11 cellular contexts compared by ENCODE assay signal in genomic region chr1:11707621-11708276, GRCh38. TPM values are rescaled to one million over a fixed set of nuclear protein-coding genes. Genes with fewer than 3 reads are reported as not detected.
A peak's percentile ranks its signal among the peaks of the same experiment; 100 is the strongest.
DNase-seq lines count a peak whose midpoint lies in the region; ATAC-seq, FAIRE-seq and TF ChIP-seq lines count a peak whose summit lies in the region.
"Had no signal": no experiment of that assay in that cellular context is flagged by ENCODE, and none has a peak within 500 bp of the region (broad histone marks: within the 10 kb centered on the region; RNA-seq: fewer than 3 reads in every experiment).

No MANE protein-coding gene starts in this region.

- H3K9me3 Mint-ChIP-seq in neural crest cell: no peaks in the 10 kb centered on the region

- RAD21 ChIA-PET in GM12878 (lab: Charles Lee; ENCODE audit: unreplicated experiment): interaction anchor here (0.7 to 3.9 kb wide), 3 partner anchors 40 to 56 kb away, joined by 3 to 17 read pairs (median 4); partner anchors contain the start of gene FBXO6

- ATAC-seq in DND-41 (ENCODE audit: insufficient read depth, low read depth) (peak; percentile 39; the same call in 1 of the 3 replicates), GM12878 (peak; percentile 33), omental fat pad (ENCODE audit: low FRiP score) (no peak)

- peaks cover 7% of the 10 kb centered on the region for H3K27me3 Mint-ChIP-seq in neural crest cell (ENCODE audit: low read depth)

- WGBS in GM12878 (ENCODE audit: insufficient coverage, insufficient replicate concordance, low lambda C conversion rate, missing lambda C conversion rate): 41% methylated on average over 17 of the region's 17 CpGs

- FAIRE-seq in GM12878 (lab: Jason Lieb, UNC): no peak

- H3K4me1 Mint-ChIP-seq in neural crest cell: peaks cover 27% of the 10 kb centered on the region

- H3K4me2 ChIP-seq in DND-41 (ENCODE audit: insufficient read depth, low read length): no peak overlapping the region
- no peak overlapping the region for H3K4me2 ChIP-seq in GM12878 (ENCODE audit: control insufficient read depth, insufficient read depth)
- no peak overlapping the region for H3K4me2 ChIP-seq in MM.1S (ENCODE audit: low read depth, low read length)

- DNase-seq in DND-41: peak; percentile 38
- DNase-seq in NCI-H1694 treated with DMSO at 0.1 percent for 48 hours (lab: John Stamatoyannopoulos, UW): peak; percentile 93
- no peak for DNase-seq in GM12878 (ENCODE audit: low read depth, low spot score)
- no peak for DNase-seq in neural crest cell (ENCODE audit: low read depth, low spot score)
- DNase-seq in omental fat pad (ENCODE audit: low spot score): no peak
- DNase-seq in stimulated activated CD4-positive, alpha-beta T cell treated with anti-CD3 and anti-CD28 coated beads, Interleukin-4, amount 100 ng/mL, for 1 hour: no peak
- DNase-seq in activated CD4-positive, CD25-positive, alpha-beta regulatory T cell treated with anti-CD3 and anti-CD28 coated beads, Interleukin-2, amount 50 U/mL, for 72 hours: no peak
- DNase-seq in MM.1S: no peak
- DNase-seq: activated CD8-positive, alpha-beta memory T cell treated with anti-CD3 and anti-CD28 coated beads, Interleukin-2, amount 50 U/mL, for 4 hours; colonic mucosa had no signal

- no peak overlapping the region for H2AFZ ChIP-seq in DND-41 (ENCODE audit: low read depth, low read length)
- no peak overlapping the region for H2AFZ ChIP-seq in GM12878 (ENCODE audit: control insufficient read depth, low read depth, low read length)
- no peak overlapping the region for H2AFZ ChIP-seq in MM.1S (ENCODE audit: low read length)

- POLR2A ChIA-PET in GM12878 (lab: Charles Lee): interaction anchor here (0.5 kb wide), 2 partner anchors 21 to 44 kb away, joined by 3 to 5 read pairs; partner anchors contain the start of gene FBXO6

- H3K9me3 ChIP-seq in DND-41 (ENCODE audit: insufficient read depth, low read length, severe bottlenecking) (no peaks in the 10 kb centered on the region), GM12878 (replicated peaks; ENCODE audit: control insufficient read depth, insufficient read depth, low read length) (no peaks in the 10 kb centered on the region), MM.1S (replicated peaks; ENCODE audit: insufficient read depth, low read length) (no peaks in the 10 kb centered on the region)
- H3K9me3 ChIP-seq: colonic mucosa had no signal

- TF ChIP-seq CTCF in DND-41 (IDR thresholded peaks at IDR 0.05; ENCODE audit: borderline replicate concordance, extremely low read depth, low read length, poor library complexity, severe bottlenecking) (no peak), GM12878 (IDR thresholded peaks at IDR 0.05 in 2 of 3, conservative IDR thresholded peaks at IDR 0.05 in 1 of 3; ENCODE audit: control insufficient read depth in 2 of 3, extremely low read depth in 1 of 3, insufficient read depth in 1 of 3, low read depth in 3 of 3, low read length in 3 of 3) (no peak), neural crest cell (conservative IDR thresholded peaks at IDR 0.05) (no peak), omental fat pad (IDR thresholded peaks at IDR 0.05) (no peak), MM.1S (IDR thresholded peaks at IDR 0.05; ENCODE audit: low read length) (no peak)

- CTCF ChIA-PET in GM12878 (lab: Yijun Ruan, JAX): interaction anchor here (1.1 to 2.5 kb wide), 6 partner anchors 12 to 670 kb away, joined by 3 to 8 read pairs (median 3); no protein-coding TSS in a partner anchor

- H3K79me2 ChIP-seq in DND-41 (ENCODE audit: insufficient read depth, low read length) (no peaks in the 10 kb centered on the region), GM12878 (ENCODE audit: control insufficient read depth, insufficient read depth, low read length) (no peaks in the 10 kb centered on the region), MM.1S (ENCODE audit: low read length) (no peaks in the 10 kb centered on the region)

- H3K9ac ChIP-seq in DND-41 (ENCODE audit: low read depth, low read length) (no peak overlapping the region), GM12878 (ENCODE audit: control insufficient read depth, insufficient read depth, low read length) (no peak overlapping the region), MM.1S (ENCODE audit: low read length) (no peak overlapping the region)

- H3K27me3 ChIP-seq in DND-41 (ENCODE audit: insufficient read depth, low read length, poor library complexity) (no peaks in the 10 kb centered on the region), GM12878 (replicated peaks in 1 of 2; ENCODE audit: control insufficient read depth in 2 of 2, insufficient read depth in 2 of 2, low read length in 1 of 2) (peaks cover 2 to 7% of the 10 kb centered on the region in 2 experiments), MM.1S (replicated peaks; ENCODE audit: insufficient read depth, low read length) (peaks cover 92% of the 10 kb centered on the region)
- H3K27me3 ChIP-seq: colonic mucosa had no signal

- BruUV-seq in GM12878 (replicated peaks; lab: Mats Ljungman, UMichigan): no TSS peak

- no peaks in the 10 kb centered on the region for H3F3A ChIP-seq in MM.1S (ENCODE audit: insufficient read depth, low read length)

- no peak overlapping the region for H3K4me3 Mint-ChIP-seq in neural crest cell

- H3K36me3 Mint-ChIP-seq in neural crest cell (ENCODE audit: low read depth): no peaks in the 10 kb centered on the region

- no peak for TF ChIP-seq RAD21 in GM12878 (IDR thresholded peaks at IDR 0.05; ENCODE audit: insufficient read depth, low read depth, low read length)

- no peak for TF ChIP-seq EP300 in GM12878 (IDR thresholded peaks at IDR 0.05; ENCODE audit: borderline replicate concordance in 1 of 2, control insufficient read depth in 1 of 2, low read depth in 2 of 2, low read length in 2 of 2)

- H3K4me1 ChIP-seq in DND-41 (ENCODE audit: insufficient read depth, low read length) (no peaks in the 10 kb centered on the region), GM12878 (ENCODE audit: control insufficient read depth, insufficient read depth, low read length) (no peaks in the 10 kb centered on the region; the same call in 1 of the 2 replicates), MM.1S (ENCODE audit: low read length) (no peaks in the 10 kb centered on the region)
- H3K4me1 ChIP-seq: colonic mucosa had no signal

- SMC1A ChIA-PET in GM12878 (lab: Charles Lee; ENCODE audit: uncharacterized antibody, unreplicated experiment): interaction anchor here (0.9 to 2.4 kb wide), 4 partner anchors 8 to 26 kb away, joined by 4 to 9 read pairs (median 4); no protein-coding TSS in a partner anchor

- H3K9me2 ChIP-seq in MM.1S (replicated peaks; ENCODE audit: insufficient read depth, low read length): no peaks in the 10 kb centered on the region

- TF ChIP-seq POLR2A in GM12878 (IDR thresholded peaks at IDR 0.05; ENCODE audit: low read depth, low read length): no peak

- peaks cover 7% of the 10 kb centered on the region for H4K20me1 ChIP-seq in DND-41 (ENCODE audit: insufficient read depth, low read length)
- no peaks in the 10 kb centered on the region for H4K20me1 ChIP-seq in GM12878 (ENCODE audit: control insufficient read depth, insufficient read depth)
- no peaks in the 10 kb centered on the region for H4K20me1 ChIP-seq in MM.1S (ENCODE audit: insufficient read depth, low read length)

- no peak overlapping the region for H3K27ac ChIP-seq in DND-41 (ENCODE audit: low read length)
- H3K27ac ChIP-seq in GM12878 (ENCODE audit: control insufficient read depth, insufficient read depth): no peak overlapping the region
- H3K27ac ChIP-seq in MM.1S (ENCODE audit: low read length): no peak overlapping the region
- H3K27ac ChIP-seq: colonic mucosa, RWPE1 had no signal

- H3K36me3 ChIP-seq in DND-41 (ENCODE audit: insufficient read depth, low read length) (no peaks in the 10 kb centered on the region), GM12878 (ENCODE audit: control insufficient read depth in 2 of 2, insufficient read depth in 2 of 2, low read length in 1 of 2) (no peaks in the 10 kb centered on the region), MM.1S (replicated peaks; ENCODE audit: insufficient read depth, low read length) (no peaks in the 10 kb centered on the region)
- H3K36me3 ChIP-seq: colonic mucosa had no signal

- in situ Hi-C loops in GM12878 (cut with MboI): no loop called here

- no peak overlapping the region for H3K4me3 ChIP-seq in DND-41 (ENCODE audit: low read depth in 1 of 2, low read length in 2 of 2)
- H3K4me3 ChIP-seq in GM12878: no peak overlapping the region
- no peak overlapping the region for H3K4me3 ChIP-seq in MM.1S (ENCODE audit: low read length)
- H3K4me3 ChIP-seq: colonic mucosa had no signal

- intact Hi-C loops in GM12878 (cut with micrococcal nuclease; ENCODE audit: unreplicated experiment): loop anchor here (1.0 kb wide), 1 partner anchor 26 kb away; the partner anchor contains the start of gene MAD2L2

- H3K27ac Mint-ChIP-seq in neural crest cell (ENCODE audit: unreplicated experiment): peak overlapping the region; percentile 83

RNA-seq across cellular contexts. Expression of gene DRAXIN, which starts 16.2 kb away (rescaled TPM):
- total RNA-seq in GM12878 (2013; cell fraction: nucleolus; rRNA removed): not detected in 2 replicates
- not detected in 2 replicates for total RNA-seq in GM12878 (2014; rRNA removed)
- total RNA-seq in GM12878 (2014; rRNA removed; fragmentation: Illumina TruSeq; extraction: Trizol): 0.04 and 0.05 TPM in 2 replicates
- 0.05 TPM in 1 of 2 replicates, not detected in the other for total RNA-seq in GM12878 (2021)
- not detected for polyA plus RNA-seq in GM12878 (2011; ENCODE audit: low read depth)
- polyA plus RNA-seq in GM12878 (2011; rRNA removed): 0.01 TPM in 2 replicates
- polyA plus RNA-seq in GM12878 (2011; cell fraction: cytosol; rRNA removed): 0.01 and 0.02 TPM in 2 replicates
- polyA plus RNA-seq in GM12878 (2011; cell fraction: nucleus; rRNA removed): 0.04 TPM in 1 of 2 replicates, not detected in the other
- polyA plus RNA-seq in GM12878 (2012): 0.05 and 0.06 TPM in 2 replicates
- polyA plus RNA-seq in GM12878 (2014; fragmentation: Illumina TruSeq; extraction: Trizol): not detected in 2 replicates
- under 1 TPM in 1 of 2 experiments, not detected in 1; 0.02 TPM for polyA plus RNA-seq in GM12878 (2014; fragmentation: Nextera tagmentation; extraction: Ambion mirVana)
- polyA plus RNA-seq in GM12878 (2014; rRNA removed): 0.01 TPM in 2 replicates
- polyA plus RNA-seq in GM12878 (2016; fragmentation: Nextera tagmentation; extraction: Ambion mirVana): under 1 TPM; 0.03 to 0.04 TPM
- polyA minus RNA-seq in GM12878 (2011; rRNA and poly(A)+ RNA removed): not detected in 2 replicates
- not detected in 2 replicates for polyA minus RNA-seq in GM12878 (2011; cell fraction: cytosol; rRNA and poly(A)+ RNA removed)
- polyA minus RNA-seq in GM12878 (2011; cell fraction: nucleus; rRNA and poly(A)+ RNA removed): not detected in 2 replicates
- total RNA-seq in neural crest cell: 9.7 TPM in 2 replicates
- total RNA-seq in omental fat pad: not detected

RNA-seq across cellular contexts. Expression of gene MAD2L2, which starts 26.8 kb away (rescaled TPM):
- total RNA-seq in GM12878 (2013; cell fraction: nucleolus; rRNA removed): 28.5 and 28.7 TPM in 2 replicates
- total RNA-seq in GM12878 (2014; rRNA removed): 88.3 and 95.0 TPM in 2 replicates
- total RNA-seq in GM12878 (2014; rRNA removed; fragmentation: Illumina TruSeq; extraction: Trizol): 32.8 and 37.2 TPM in 2 replicates
- 58.0 and 59.1 TPM in 2 replicates for total RNA-seq in GM12878 (2021)
- polyA plus RNA-seq in GM12878 (2011; ENCODE audit: low read depth): 25.5 TPM
- 33.2 and 48.3 TPM in 2 replicates for polyA plus RNA-seq in GM12878 (2011; rRNA removed)
- 91.7 and 111 TPM in 2 replicates for polyA plus RNA-seq in GM12878 (2011; cell fraction: cytosol; rRNA removed)
- polyA plus RNA-seq in GM12878 (2011; cell fraction: nucleus; rRNA removed): 79.7 and 86.5 TPM in 2 replicates
- 46.9 and 51.3 TPM in 2 replicates for polyA plus RNA-seq in GM12878 (2012)
- polyA plus RNA-seq in GM12878 (2014; fragmentation: Illumina TruSeq; extraction: Trizol): 21.5 and 42.6 TPM in 2 replicates
- polyA plus RNA-seq in GM12878 (2014; fragmentation: Nextera tagmentation; extraction: Ambion mirVana): 1 to 10 TPM; 3.5 to 8.0 TPM
- 80.5 and 85.1 TPM in 2 replicates for polyA plus RNA-seq in GM12878 (2014; rRNA removed)
- polyA plus RNA-seq in GM12878 (2016; fragmentation: Nextera tagmentation; extraction: Ambion mirVana): 10 to 100 TPM; 75.4 to 86.5 TPM
- polyA minus RNA-seq in GM12878 (2011; rRNA and poly(A)+ RNA removed): 35.5 and 55.6 TPM in 2 replicates
- 14.3 and 15.2 TPM in 2 replicates for polyA minus RNA-seq in GM12878 (2011; cell fraction: cytosol; rRNA and poly(A)+ RNA removed)
- 20.7 and 30.7 TPM in 2 replicates for polyA minus RNA-seq in GM12878 (2011; cell fraction: nucleus; rRNA and poly(A)+ RNA removed)
- 106 and 111 TPM in 2 replicates for total RNA-seq in neural crest cell
- 10 to 100 TPM; 20.2 to 41.3 (median 35.7) TPM for total RNA-seq in omental fat pad

RNA-seq across cellular contexts. Expression of gene AGTRAP, which starts 28.2 kb away (rescaled TPM):
- total RNA-seq in GM12878 (2013; cell fraction: nucleolus; rRNA removed): 16.5 and 18.6 TPM in 2 replicates
- total RNA-seq in GM12878 (2014; rRNA removed): 12.8 and 16.1 TPM in 2 replicates
- 5.8 and 7.9 TPM in 2 replicates for total RNA-seq in GM12878 (2014; rRNA removed; fragmentation: Illumina TruSeq; extraction: Trizol)
- total RNA-seq in GM12878 (2021): 10.0 and 12.7 TPM in 2 replicates
- polyA plus RNA-seq in GM12878 (2011; ENCODE audit: low read depth): 3.4 TPM
- 3.5 and 7.7 TPM in 2 replicates for polyA plus RNA-seq in GM12878 (2011; rRNA removed)
- polyA plus RNA-seq in GM12878 (2011; cell fraction: cytosol; rRNA removed): 16.6 and 20.6 TPM in 2 replicates
- polyA plus RNA-seq in GM12878 (2011; cell fraction: nucleus; rRNA removed): 19.7 and 25.2 TPM in 2 replicates
- 7.0 and 9.5 TPM in 2 replicates for polyA plus RNA-seq in GM12878 (2012)
- polyA plus RNA-seq in GM12878 (2014; fragmentation: Illumina TruSeq; extraction: Trizol): 2.3 and 7.0 TPM in 2 replicates
- polyA plus RNA-seq in GM12878 (2014; fragmentation: Nextera tagmentation; extraction: Ambion mirVana): 1 to 10 TPM; 3.0 to 4.1 TPM
- polyA plus RNA-seq in GM12878 (2014; rRNA removed): 14.6 and 16.3 TPM in 2 replicates
- polyA plus RNA-seq in GM12878 (2016; fragmentation: Nextera tagmentation; extraction: Ambion mirVana): 10 to 100 TPM; 14.5 to 17.4 TPM
- 3.9 and 9.0 TPM in 2 replicates for polyA minus RNA-seq in GM12878 (2011; rRNA and poly(A)+ RNA removed)
- 5.7 and 8.3 TPM in 2 replicates for polyA minus RNA-seq in GM12878 (2011; cell fraction: cytosol; rRNA and poly(A)+ RNA removed)
- polyA minus RNA-seq in GM12878 (2011; cell fraction: nucleus; rRNA and poly(A)+ RNA removed): 4.1 and 5.5 TPM in 2 replicates
- 36.0 and 36.9 TPM in 2 replicates for total RNA-seq in neural crest cell
- 10 to 100 TPM; 35.1 to 93.1 (median 64.2) TPM for total RNA-seq in omental fat pad

RNA-seq across cellular contexts. Expression of gene FBXO6, which starts 43.7 kb away (rescaled TPM):
- total RNA-seq in GM12878 (2013; cell fraction: nucleolus; rRNA removed): 2.1 and 2.8 TPM in 2 replicates
- total RNA-seq in GM12878 (2014; rRNA removed): 37.1 TPM in 2 replicates
- total RNA-seq in GM12878 (2014; rRNA removed; fragmentation: Illumina TruSeq; extraction: Trizol): 15.7 and 16.8 TPM in 2 replicates
- 15.9 and 17.8 TPM in 2 replicates for total RNA-seq in GM12878 (2021)
- polyA plus RNA-seq in GM12878 (2011; ENCODE audit: low read depth): 6.0 TPM
- 9.2 and 17.0 TPM in 2 replicates for polyA plus RNA-seq in GM12878 (2011; rRNA removed)
- polyA plus RNA-seq in GM12878 (2011; cell fraction: cytosol; rRNA removed): 22.8 and 30.1 TPM in 2 replicates
- polyA plus RNA-seq in GM12878 (2011; cell fraction: nucleus; rRNA removed): 7.0 and 8.4 TPM in 2 replicates
- 10.7 and 13.9 TPM in 2 replicates for polyA plus RNA-seq in GM12878 (2012)
- polyA plus RNA-seq in GM12878 (2014; fragmentation: Illumina TruSeq; extraction: Trizol): 10.5 and 18.4 TPM in 2 replicates
- 1 to 10 TPM; 6.0 to 9.3 TPM for polyA plus RNA-seq in GM12878 (2014; fragmentation: Nextera tagmentation; extraction: Ambion mirVana)
- polyA plus RNA-seq in GM12878 (2014; rRNA removed): 38.2 and 42.1 TPM in 2 replicates
- polyA plus RNA-seq in GM12878 (2016; fragmentation: Nextera tagmentation; extraction: Ambion mirVana): 10 to 100 TPM; 26.7 to 32.4 TPM
- 8.3 and 19.1 TPM in 2 replicates for polyA minus RNA-seq in GM12878 (2011; rRNA and poly(A)+ RNA removed)
- 5.1 TPM in 2 replicates for polyA minus RNA-seq in GM12878 (2011; cell fraction: cytosol; rRNA and poly(A)+ RNA removed)
- polyA minus RNA-seq in GM12878 (2011; cell fraction: nucleus; rRNA and poly(A)+ RNA removed): 1.1 and 3.2 TPM in 2 replicates
- 1.2 and 1.5 TPM in 2 replicates for total RNA-seq in neural crest cell
- total RNA-seq in omental fat pad: 10 to 100 TPM in 3 of 4 donors, 1 to 10 TPM in 1; 5.9 to 16.3 (median 11.0) TPM

RNA-seq across cellular contexts. Expression of gene FBXO44, which starts 53.1 kb away (rescaled TPM):
- 28.0 and 33.3 TPM in 2 replicates for total RNA-seq in GM12878 (2013; cell fraction: nucleolus; rRNA removed)
- total RNA-seq in GM12878 (2014; rRNA removed) (9.4 and 10.0 TPM in 2 replicates), GM12878 (2014; rRNA removed; fragmentation: Illumina TruSeq; extraction: Trizol) (4.2 and 4.8 TPM in 2 replicates), GM12878 (2021) (12.9 and 13.2 TPM in 2 replicates), neural crest cell (9.7 and 10.7 TPM in 2 replicates), omental fat pad (10 to 100 TPM in 1 of 4 donors, 1 to 10 TPM in 3; 5.8 to 13.3 (median 9.6) TPM)
- polyA plus RNA-seq in GM12878 (2011; ENCODE audit: low read depth): 5.1 TPM
- polyA plus RNA-seq in GM12878 (2011; rRNA removed) (4.1 and 6.3 TPM in 2 replicates), GM12878 (2014; fragmentation: Illumina TruSeq; extraction: Trizol) (1.1 and 4.0 TPM in 2 replicates), GM12878 (2014; fragmentation: Nextera tagmentation; extraction: Ambion mirVana) (1 to 10 TPM in 1 of 2 experiments, under 1 TPM in 1; 0.77 to 1.5 TPM), GM12878 (2014; rRNA removed) (17.5 and 22.4 TPM in 2 replicates), GM12878 (2016; fragmentation: Nextera tagmentation; extraction: Ambion mirVana) (10 to 100 TPM; 11.7 to 12.9 TPM)
- polyA plus RNA-seq in GM12878 (2011; cell fraction: cytosol; rRNA removed): 10.1 and 14.8 TPM in 2 replicates
- 56.2 and 62.8 TPM in 2 replicates for polyA plus RNA-seq in GM12878 (2011; cell fraction: nucleus; rRNA removed)
- polyA plus RNA-seq in GM12878 (2012): 18.5 and 22.0 TPM in 2 replicates
- polyA minus RNA-seq in GM12878 (2011; rRNA and poly(A)+ RNA removed): 5.9 and 11.3 TPM in 2 replicates
- polyA minus RNA-seq in GM12878 (2011; cell fraction: cytosol; rRNA and poly(A)+ RNA removed): 2.4 and 5.2 TPM in 2 replicates
- 21.2 and 22.9 TPM in 2 replicates for polyA minus RNA-seq in GM12878 (2011; cell fraction: nucleus; rRNA and poly(A)+ RNA removed)

Comparison
In these comparisons a context has a peak if more than half of its experiments do, and no peak if none do; other contexts are left out.
1. DNase-seq: peak in DND-41 (single experiment) and NCI-H1694 treated with DMSO at 0.1 percent for 48 hours (single experiment); none in GM12878 (single experiment), neural crest cell (single experiment), omental fat pad (single experiment), stimulated activated CD4-positive, alpha-beta T cell treated with anti-CD3 and anti-CD28 coated beads, Interleukin-4, amount 100 ng/mL, for 1 hour (single experiment), activated CD4-positive, CD25-positive, alpha-beta regulatory T cell treated with anti-CD3 and anti-CD28 coated beads, Interleukin-2, amount 50 U/mL, for 72 hours (single experiment) and MM.1S (single experiment).
2. RNA of gene DRAXIN, which starts 16.2 kb away (total RNA-seq): 9.7 TPM in neural crest cell; 0.04 to 0.05 TPM in GM12878 and not detected in omental fat pad; every median in the first group is over 10 times any median in the second.